ENCODE assay signal across 1 cellular context in the genomic region with DNA sequence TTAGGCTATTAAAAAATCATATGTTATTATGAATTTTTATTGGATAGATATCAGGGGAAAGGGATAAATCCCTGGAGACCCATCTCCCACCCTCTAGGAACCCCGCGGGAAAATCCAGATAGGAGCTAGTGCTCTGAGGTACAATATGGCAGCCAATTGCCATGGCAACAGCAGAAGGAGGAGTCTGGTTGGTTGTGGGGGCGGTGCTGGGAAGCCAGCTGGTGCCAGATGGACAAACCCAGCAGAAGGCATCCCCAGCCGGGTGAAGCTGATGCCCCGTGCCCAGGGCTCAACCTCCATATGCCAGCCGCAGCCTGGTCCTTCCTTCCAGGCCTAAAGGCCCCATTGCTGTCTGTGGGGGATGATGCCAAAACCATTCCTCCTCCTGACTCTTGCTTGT.
A peak's percentile ranks its signal among the peaks of the same experiment; 100 is the strongest.
TF ChIP-seq lines count a peak whose summit lies in the region.

No MANE protein-coding gene starts in this region.

TF ChIP-seq in H1, 55 proteins besides CTCF, POLR2A, EP300 and RAD21:
- TF ChIP-seq HDAC2 (IDR thresholded peaks at IDR 0.05; ENCODE audit: borderline replicate concordance in 1 of 2, low read depth in 2 of 2, low read length in 2 of 2), result no peak
- TF ChIP-seq CBX5 (IDR thresholded peaks at IDR 0.05; ENCODE audit: low read depth, low read length), result no peak
- peak; percentile 31; the same call in 1 of the 2 replicates for TF ChIP-seq EGR1 (IDR thresholded peaks at IDR 0.05; ENCODE audit: borderline replicate concordance, low read depth, low read length)
- no peak for TF ChIP-seq SP2 (IDR thresholded peaks at IDR 0.05; ENCODE audit: low read length)
- TF ChIP-seq YY1 (IDR thresholded peaks at IDR 0.05; ENCODE audit: low read depth, low read length), result peak; percentile 67; the same call in 1 of the 2 replicates
- TF ChIP-seq POLR2AphosphoS5 (IDR thresholded peaks at IDR 0.05; ENCODE audit: low read depth, low read length), result no peak
